ENCODE assay signal across 12 cellular contexts in genomic region chr2:230328155-230328458, GRCh38. TPM values are rescaled to one million over a fixed set of nuclear protein-coding genes. Genes with fewer than 3 reads are reported as not detected.
DNase-seq lines count a peak whose midpoint lies in the region; ATAC-seq and TF ChIP-seq lines count a peak whose summit lies in the region.
"Had no signal": no experiment of that assay in that cellular context is flagged by ENCODE, and none has a peak within 500 bp of the region (broad histone marks: within the 10 kb centered on the region; RNA-seq: fewer than 3 reads in every experiment).

No MANE protein-coding gene starts in this region.

- H3K27me3 Mint-ChIP-seq in CD4-positive, alpha-beta T cell = no peaks in the 10 kb centered on the region
- H3K27me3 Mint-ChIP-seq in IgD-negative memory B cell (no peaks in the 10 kb centered on the region), naive B cell (no peaks in the 10 kb centered on the region)
- H3K27me3 Mint-ChIP-seq in activated naive CD8-positive, alpha-beta T cell treated with anti-CD3 and anti-CD28 coated beads, Interleukin-2, amount 10 ng/mL, durations not matched to agents 7 days and 5 days = no peaks in the 10 kb centered on the region

- peaks cover 9% of the 10 kb centered on the region in 2 donors for H3K4me1 ChIP-seq in thyroid gland
- H3K4me1 ChIP-seq: neural progenitor cell had no signal

- no peak for TF ChIP-seq CTCF in CD4-positive, alpha-beta T cell (IDR thresholded peaks at IDR 0.05)
- no peak for TF ChIP-seq CTCF in thyroid gland (IDR thresholded peaks at IDR 0.05)

- no peak for TF ChIP-seq POLR2A in thyroid gland (IDR thresholded peaks at IDR 0.05)

- CTCF ChIA-PET in CD4-positive, alpha-beta T cell (lab: Charles Lee) = interaction anchor here (1.5 to 1.9 kb wide), 2 partner anchors 9 to 11 kb away, joined by 4 to 6 read pairs; no protein-coding TSS in a partner anchor

- H3K4me3 ChIP-seq in thyroid gland (replicated peaks in 1 of 3) = no peak overlapping the region
- H3K4me3 ChIP-seq: neural progenitor cell had no signal

- no peaks in the 10 kb centered on the region for H3K36me3 ChIP-seq in thyroid gland
- H3K36me3 ChIP-seq: neural progenitor cell had no signal

- POLR2A ChIA-PET in CD4-positive, alpha-beta T cell (lab: Charles Lee) = interaction anchor here (1.0 to 4.0 kb wide), 11 partner anchors 10 to 334 kb away, joined by 3 to 44 read pairs (median 6); partner anchors contain the start of genes SP100 and SP110
- POLR2A ChIA-PET in activated naive CD8-positive, alpha-beta T cell treated with anti-CD3 and anti-CD28 coated beads, Interleukin-2, amount 10 ng/mL, durations not matched to agents 7 days and 5 days (lab: Charles Lee) = interaction anchor here (0.8 to 5.9 kb wide), 10 partner anchors 8 to 135 kb away, joined by 5 to 56 read pairs (median 8); partner anchors contain the start of genes SP100 and SP110

- H3K27ac Mint-ChIP-seq in CD4-positive, alpha-beta T cell = peak overlapping the region; percentile 98
- peak overlapping the region in 2 of 3 donors; percentile 79 to 99 for H3K27ac Mint-ChIP-seq in IgD-negative memory B cell
- peak overlapping the region; percentile 98 for H3K27ac Mint-ChIP-seq in activated naive CD8-positive, alpha-beta T cell treated with anti-CD3 and anti-CD28 coated beads, Interleukin-2, amount 10 ng/mL, durations not matched to agents 7 days and 5 days
- peak overlapping the region in 5 of 6 donors; percentile 30 to 99 (median 95) for H3K27ac Mint-ChIP-seq in naive B cell
- H3K27ac Mint-ChIP-seq: neural progenitor cell had no signal

- ATAC-seq in CD4-positive, alpha-beta T cell (ENCODE audit: poor library complexity) = no peak
- ATAC-seq in activated naive CD8-positive, alpha-beta T cell treated with anti-CD3 and anti-CD28 coated beads, Interleukin-2, amount 10 ng/mL, durations not matched to agents 7 days and 5 days (ENCODE audit: low read depth) = no peak
- ATAC-seq in naive B cell (ENCODE audit: low read depth in 2 of 2) = no peak

- intact Hi-C loops in CD4-positive, alpha-beta T cell (cut with DNase I, micrococcal nuclease) = loop anchor here in 1 of 2 experiments (5.0 kb wide), 1 partner anchor 34 kb away; no protein-coding TSS in a partner anchor
- intact Hi-C loops in thyroid gland (cut with DNase I) = loop anchor here (10.0 kb wide), 1 partner anchor 97 kb away; no protein-coding TSS in a partner anchor

- H3K27ac ChIP-seq in CD4-positive, alpha-beta T cell (ENCODE audit: low read depth, low read length) = no peak overlapping the region
- H3K27ac ChIP-seq in thyroid gland = no peak overlapping the region
- H3K27ac ChIP-seq: neural progenitor cell, testis had no signal

- H3K27me3 ChIP-seq in CD4-positive, alpha-beta T cell (ENCODE audit: control insufficient read depth, insufficient read depth, low read length) = no peaks in the 10 kb centered on the region
- no peaks in the 10 kb centered on the region for H3K27me3 ChIP-seq in thyroid gland
- H3K27me3 ChIP-seq: neural progenitor cell, testis had no signal

- H3K36me3 Mint-ChIP-seq in CD4-positive, alpha-beta T cell (ENCODE audit: low read depth) = peaks cover 52% of the 10 kb centered on the region
- peaks cover 25% of the 10 kb centered on the region for H3K36me3 Mint-ChIP-seq in IgD-negative memory B cell
- H3K36me3 Mint-ChIP-seq in activated naive CD8-positive, alpha-beta T cell treated with anti-CD3 and anti-CD28 coated beads, Interleukin-2, amount 10 ng/mL, durations not matched to agents 7 days and 5 days = peaks cover 67% of the 10 kb centered on the region
- H3K36me3 Mint-ChIP-seq in naive B cell = peaks cover 35 to 36% of the 10 kb centered on the region in 2 donors
- H3K36me3 Mint-ChIP-seq: neural progenitor cell had no signal

- peaks cover 88% of the 10 kb centered on the region for H3K4me1 Mint-ChIP-seq in CD4-positive, alpha-beta T cell (ENCODE audit: low read depth)
- H3K4me1 Mint-ChIP-seq in IgD-negative memory B cell (peaks cover 56 to 63% (median 57%) of the 10 kb centered on the region in 3 donors), naive B cell (peaks cover 78 to 90% (median 86%) of the 10 kb centered on the region in 3 donors)
- H3K4me1 Mint-ChIP-seq in activated naive CD8-positive, alpha-beta T cell treated with anti-CD3 and anti-CD28 coated beads, Interleukin-2, amount 10 ng/mL, durations not matched to agents 7 days and 5 days = peaks cover 56% of the 10 kb centered on the region
- H3K4me1 Mint-ChIP-seq: neural progenitor cell had no signal

- WGBS in thyroid gland, 2 donors = 96 to 97% methylated on average over 8 of the region's 8 CpGs

- H3K9me3 ChIP-seq in CD4-positive, alpha-beta T cell (ENCODE audit: control insufficient read depth, low read length) = no peaks in the 10 kb centered on the region
- no peaks in the 10 kb centered on the region for H3K9me3 ChIP-seq in thyroid gland
- H3K9me3 ChIP-seq: testis had no signal

- H3K4me3 Mint-ChIP-seq in CD4-positive, alpha-beta T cell = peak overlapping the region; percentile 86
- H3K4me3 Mint-ChIP-seq in IgD-negative memory B cell (peak overlapping the region; percentile 67 to 98 (median 84)), naive B cell (peak overlapping the region; percentile 89 to 98 (median 96))
- H3K4me3 Mint-ChIP-seq in activated naive CD8-positive, alpha-beta T cell treated with anti-CD3 and anti-CD28 coated beads, Interleukin-2, amount 10 ng/mL, durations not matched to agents 7 days and 5 days = peak overlapping the region; percentile 97
- H3K4me3 Mint-ChIP-seq: neural progenitor cell had no signal

- DNase-seq in CD4-positive, alpha-beta T cell = no peak
- no peak for DNase-seq in activated naive CD8-positive, alpha-beta T cell treated with anti-CD3 and anti-CD28 coated beads, Interleukin-2, amount 10 ng/mL, durations not matched to agents 7 days and 5 days
- DNase-seq in naive B cell (no peak), amygdala (lab: John Stamatoyannopoulos, UW) (no peak), thyroid gland (no peak), NCI-H1048 (lab: John Stamatoyannopoulos, UW) (no peak), NCI-H146 treated with DMSO at 0.1 percent for 48 hours (lab: John Stamatoyannopoulos, UW; ENCODE audit: unreplicated experiment) (no peak)
- DNase-seq: DMS153; effector CD4-positive, alpha-beta T cell; testis had no signal

- no peaks in the 10 kb centered on the region for H3K9me3 Mint-ChIP-seq in CD4-positive, alpha-beta T cell
- H3K9me3 Mint-ChIP-seq in IgD-negative memory B cell = no peaks in the 10 kb centered on the region
- H3K9me3 Mint-ChIP-seq in activated naive CD8-positive, alpha-beta T cell treated with anti-CD3 and anti-CD28 coated beads, Interleukin-2, amount 10 ng/mL, durations not matched to agents 7 days and 5 days = peaks cover 3% of the 10 kb centered on the region
- peaks cover 0 to 3% (median 0%) of the 10 kb centered on the region in 7 donors for H3K9me3 Mint-ChIP-seq in naive B cell
- H3K9me3 Mint-ChIP-seq: neural progenitor cell had no signal

RNA-seq across cellular contexts. Expression of gene SP140L, which starts 1.1 kb away (rescaled TPM):
- 10 to 100 TPM; 55.3 to 64.1 TPM for total RNA-seq in CD4-positive, alpha-beta T cell
- polyA plus RNA-seq in IgD-negative memory B cell = 38.9 TPM
- total RNA-seq in activated naive CD8-positive, alpha-beta T cell treated with anti-CD3 and anti-CD28 coated beads, Interleukin-2, amount 10 ng/mL, durations not matched to agents 7 days and 5 days = 100 to 1,000 TPM; 107 to 115 TPM
- polyA plus RNA-seq in naive B cell (ENCODE audit: low read depth in 6 of 6) = 10 to 100 TPM; 48.5 to 82.4 (median 54.0) TPM
- total RNA-seq in thyroid gland = 10 to 100 TPM in 1 of 4 donors, 1 to 10 TPM in 3; 6.5 to 18.6 (median 8.4) TPM
